In the genomic region with DNA sequence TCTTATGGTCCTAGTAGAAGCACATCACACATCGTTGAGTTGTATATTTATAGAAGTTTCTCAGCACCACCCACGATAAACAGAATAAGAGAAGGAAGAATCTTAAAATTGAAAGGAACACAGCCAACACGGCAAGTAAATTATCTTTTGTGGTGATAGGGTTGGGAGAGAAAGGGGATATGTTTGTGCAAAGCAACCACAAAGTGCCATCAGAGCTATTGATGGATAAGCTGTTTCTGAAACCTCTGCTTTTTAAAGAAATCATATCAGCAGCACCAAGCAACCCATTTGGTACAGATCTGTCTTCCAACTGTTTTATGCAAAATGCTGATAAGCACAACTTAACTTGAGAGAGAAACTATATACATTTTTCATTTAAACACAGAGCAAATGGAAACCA, we compare ENCODE assay signal across 13 cellular contexts.
DNase-seq lines count a peak whose midpoint lies in the region; ATAC-seq, FAIRE-seq and TF ChIP-seq lines count a peak whose summit lies in the region.
"Had no signal": no experiment of that assay in that cellular context is flagged by ENCODE, and none has a peak within 500 bp of the region (broad histone marks: within the 10 kb centered on the region; RNA-seq: fewer than 3 reads in every experiment).

No MANE protein-coding gene starts in this region.

- no peak overlapping the region for H4K8ac ChIP-seq in IMR-90 (ENCODE audit: low read depth in 2 of 2, low read length in 2 of 2)

- H3K36me3 ChIP-seq in IMR-90 (ENCODE audit: control insufficient read depth, insufficient read depth, low read length) (no peaks in the 10 kb centered on the region), astrocyte (ENCODE audit: insufficient read depth, low read length) (no peaks in the 10 kb centered on the region)

- no peak overlapping the region for H2BK20ac ChIP-seq in IMR-90 (ENCODE audit: low read depth, low read length)

- H4K20me1 ChIP-seq in IMR-90 (ENCODE audit: insufficient read depth, low read length) (no peaks in the 10 kb centered on the region), astrocyte (ENCODE audit: insufficient read depth, low read length) (no peaks in the 10 kb centered on the region)

- TF ChIP-seq RAD21 in IMR-90 (IDR thresholded peaks at IDR 0.05; ENCODE audit: low read length), result no peak

- TF ChIP-seq CTCF in IMR-90 (conservative IDR thresholded peaks at IDR 0.05; ENCODE audit: low read depth, low read length) (no peak), astrocyte (IDR thresholded peaks at IDR 0.05; ENCODE audit: insufficient read depth, low read depth, low read length) (no peak), fibroblast of villous mesenchyme (IDR thresholded peaks at IDR 0.05; ENCODE audit: insufficient read depth, low read depth, low read length) (no peak)

- H3K4me1 ChIP-seq in IMR-90 (ENCODE audit: control insufficient read depth, insufficient read depth, low read length), result no peaks in the 10 kb centered on the region
- H3K4me1 ChIP-seq in astrocyte (ENCODE audit: insufficient read depth, low read length), result no peaks in the 10 kb centered on the region

- H3K4ac ChIP-seq in IMR-90 (ENCODE audit: low read depth, low read length), result no peak overlapping the region

- H3K4me1 Mint-ChIP-seq in astrocyte (ENCODE audit: low read depth, unreplicated experiment), result no peaks in the 10 kb centered on the region
- no peaks in the 10 kb centered on the region for H3K4me1 Mint-ChIP-seq in activated CD4-positive, alpha-beta memory T cell treated with anti-CD3 and anti-CD28 coated beads, Interleukin-2, amount 10 ng/mL, durations not matched to agents 7 days and 5 days
- H3K4me1 Mint-ChIP-seq: CD8-positive, alpha-beta memory T cell; H9 had no signal

- H2BK120ac ChIP-seq in IMR-90 (ENCODE audit: low read depth, low read length), result no peak overlapping the region

- H3K79me1 ChIP-seq in IMR-90 (ENCODE audit: low read depth in 1 of 2, low read length in 2 of 2), result no peaks in the 10 kb centered on the region

- intact Hi-C loops in IMR-90 (cut with micrococcal nuclease), result no loop called here

- H3K4me3 Mint-ChIP-seq in astrocyte (ENCODE audit: unreplicated experiment), result no peak overlapping the region
- H3K4me3 Mint-ChIP-seq in activated CD4-positive, alpha-beta memory T cell treated with anti-CD3 and anti-CD28 coated beads, Interleukin-2, amount 10 ng/mL, durations not matched to agents 7 days and 5 days, result no peak overlapping the region
- H3K4me3 Mint-ChIP-seq: CD8-positive, alpha-beta memory T cell; H9 had no signal

- ATAC-seq in IMR-90 (ENCODE audit: low read depth) (no peak), GM21576 (IDR thresholded peaks at IDR 0.05; ENCODE audit: unreplicated experiment) (no peak)

- no peaks in the 10 kb centered on the region for H3K9me1 ChIP-seq in IMR-90 (ENCODE audit: insufficient read depth, low read length)

- no peak overlapping the region for H2BK15ac ChIP-seq in IMR-90 (ENCODE audit: low read depth, low read length)

- no peak for FAIRE-seq in astrocyte (lab: Jason Lieb, UNC)
- FAIRE-seq: A204.1, GM18507 had no signal

- H3K36me3 Mint-ChIP-seq in astrocyte (ENCODE audit: low read depth, unreplicated experiment), result no peaks in the 10 kb centered on the region
- H3K36me3 Mint-ChIP-seq in activated CD4-positive, alpha-beta memory T cell treated with anti-CD3 and anti-CD28 coated beads, Interleukin-2, amount 10 ng/mL, durations not matched to agents 7 days and 5 days (ENCODE audit: low read depth), result no peaks in the 10 kb centered on the region
- H3K36me3 Mint-ChIP-seq: CD8-positive, alpha-beta memory T cell had no signal

- H3K4me3 ChIP-seq in IMR-90 (ENCODE audit: insufficient read depth, low read depth, low read length) (no peak overlapping the region), astrocyte (ENCODE audit: insufficient read depth, low read depth, low read length) (no peak overlapping the region), fibroblast of villous mesenchyme (ENCODE audit: low read depth, low read length) (no peak overlapping the region)

- H3K27ac ChIP-seq in IMR-90 (ENCODE audit: insufficient read depth, low read length) (no peak overlapping the region), astrocyte (ENCODE audit: low read depth, low read length) (no peak overlapping the region)

- WGBS in IMR-90 (ENCODE audit: extremely low coverage in 2 of 2, insufficient read length in 1 of 2), 2 experiments, result no CpG with 5 or more reads among the region's 3 CpGs

- no TSS peak for BruUV-seq in IMR-90 (replicated peaks; lab: Mats Ljungman, UMichigan)

- H3K14ac ChIP-seq in IMR-90 (replicated peaks; ENCODE audit: low read depth, low read length), result no peak overlapping the region

- H2BK5ac ChIP-seq in IMR-90 (ENCODE audit: low read depth, low read length, poor library complexity, severe bottlenecking), result no peak overlapping the region

- no peak overlapping the region for H3K4me2 ChIP-seq in IMR-90 (ENCODE audit: low read depth, low read length)
- H3K4me2 ChIP-seq in astrocyte (ENCODE audit: low read length), result no peak overlapping the region

- H3K27me3 Mint-ChIP-seq in astrocyte (ENCODE audit: low read depth, unreplicated experiment), result peaks cover 6% of the 10 kb centered on the region
- H3K27me3 Mint-ChIP-seq in activated CD4-positive, alpha-beta memory T cell treated with anti-CD3 and anti-CD28 coated beads, Interleukin-2, amount 10 ng/mL, durations not matched to agents 7 days and 5 days, result no peaks in the 10 kb centered on the region
- H3K27me3 Mint-ChIP-seq: CD8-positive, alpha-beta memory T cell had no signal

- H3K9me3 Mint-ChIP-seq in astrocyte (ENCODE audit: unreplicated experiment), result peaks cover 9% of the 10 kb centered on the region
- no peaks in the 10 kb centered on the region for H3K9me3 Mint-ChIP-seq in activated CD4-positive, alpha-beta memory T cell treated with anti-CD3 and anti-CD28 coated beads, Interleukin-2, amount 10 ng/mL, durations not matched to agents 7 days and 5 days
- H3K9me3 Mint-ChIP-seq: H9 had no signal

- H3K79me2 ChIP-seq in astrocyte (ENCODE audit: insufficient read depth, low read length), result no peaks in the 10 kb centered on the region

- DNase-seq in IMR-90 (peak; percentile 30), astrocyte (ENCODE audit: low read depth) (peak; percentile 70), fibroblast of villous mesenchyme (ENCODE audit: low read depth) (peak; percentile 18), globus pallidus (ENCODE audit: low spot score) (no peak), NCI-H1930 (lab: John Stamatoyannopoulos, UW) (no peak)
- no peak for DNase-seq in activated CD4-positive, alpha-beta memory T cell treated with anti-CD3 and anti-CD28 coated beads, Interleukin-2, amount 10 ng/mL, durations not matched to agents 7 days and 5 days
- DNase-seq: CD8-positive, alpha-beta memory T cell; DMS 273 treated with DMSO at 0.1 percent for 48 hours; GOT3; H9 had no signal

- no peak overlapping the region for H4K5ac ChIP-seq in IMR-90 (ENCODE audit: low read depth, low read length)

- H3K56ac ChIP-seq in IMR-90 (ENCODE audit: extremely low read depth, insufficient read depth, low read length), result no peak overlapping the region

- H2AK9ac ChIP-seq in IMR-90 (replicated peaks; ENCODE audit: low read depth, low read length, poor library complexity), result no peak overlapping the region

- no peak overlapping the region for H4K91ac ChIP-seq in IMR-90 (ENCODE audit: insufficient read depth, low read depth, low read length)

- H3K18ac ChIP-seq in IMR-90 (ENCODE audit: low read depth, low read length), result no peak overlapping the region

- no peak overlapping the region for H3K9ac ChIP-seq in IMR-90 (ENCODE audit: low read depth, low read length)
- no peak overlapping the region for H3K9ac ChIP-seq in astrocyte (ENCODE audit: low read length)

- H3K23ac ChIP-seq in IMR-90 (ENCODE audit: low read depth, low read length), result no peak overlapping the region

- POLR2A ChIA-PET in IMR-90 (lab: Charles Lee; ENCODE audit: unreplicated experiment), result interaction anchor here (0.6 kb wide), 1 partner anchor 28 kb away, joined by 9 read pairs; no protein-coding TSS in a partner anchor
- POLR2A ChIA-PET in activated CD4-positive, alpha-beta memory T cell treated with anti-CD3 and anti-CD28 coated beads, Interleukin-2, amount 10 ng/mL, durations not matched to agents 7 days and 5 days (lab: Charles Lee), result no interaction called here

- in situ Hi-C loops in IMR-90 (cut with MboI; ENCODE audit: low sequenced_read_pairs), result no loop called here

- H2AFZ ChIP-seq in IMR-90 (replicated peaks; ENCODE audit: low read length, poor library complexity), result no peak overlapping the region
- no peak overlapping the region for H2AFZ ChIP-seq in astrocyte (ENCODE audit: low read depth, low read length)

- no peak overlapping the region for H2AK5ac ChIP-seq in IMR-90 (ENCODE audit: low read depth, low read length)

- H3K27me3 ChIP-seq in IMR-90 (ENCODE audit: control insufficient read depth, insufficient read depth, low read length) (no peaks in the 10 kb centered on the region), astrocyte (ENCODE audit: insufficient read depth, low read length) (no peaks in the 10 kb centered on the region)

- H3K27ac Mint-ChIP-seq in astrocyte (ENCODE audit: unreplicated experiment), result no peak overlapping the region
- H3K27ac Mint-ChIP-seq in activated CD4-positive, alpha-beta memory T cell treated with anti-CD3 and anti-CD28 coated beads, Interleukin-2, amount 10 ng/mL, durations not matched to agents 7 days and 5 days, result no peak overlapping the region
- H3K27ac Mint-ChIP-seq: CD8-positive, alpha-beta memory T cell; H9 had no signal

- CTCF ChIA-PET in IMR-90 (lab: Yijun Ruan, JAX), result no interaction called here
- CTCF ChIA-PET in activated CD4-positive, alpha-beta memory T cell treated with anti-CD3 and anti-CD28 coated beads, Interleukin-2, amount 10 ng/mL, durations not matched to agents 7 days and 5 days (lab: Charles Lee), result no interaction called here

- dilution Hi-C loops in IMR-90 (cut with HindIII; ENCODE audit: low sequenced_read_pairs, unreplicated experiment), result no loop called here

- no peak for TF ChIP-seq POLR2A in IMR-90 (IDR thresholded peaks at IDR 0.05; ENCODE audit: low read depth, low read length)

- H3K9me3 ChIP-seq in IMR-90 (ENCODE audit: control insufficient read depth, insufficient read depth, low read length) (no peaks in the 10 kb centered on the region), astrocyte (ENCODE audit: insufficient read depth, low read depth, low read length) (no peaks in the 10 kb centered on the region)

TF ChIP-seq in IMR-90, 13 proteins besides CTCF, POLR2A, EP300 and RAD21 (continues in another document):
- no peak for TF ChIP-seq CHD1 (IDR thresholded peaks at IDR 0.05; ENCODE audit: low read depth, low read length)
- no peak for TF ChIP-seq BHLHE40 (IDR thresholded peaks at IDR 0.05; ENCODE audit: low read depth, low read length)
- no peak for TF ChIP-seq ELK1 (IDR thresholded peaks at IDR 0.05; ENCODE audit: borderline replicate concordance, low read depth, low read length)

Comparison
In these comparisons a context has a peak if more than half of its experiments do, and no peak if none do; other contexts are left out.
1. DNase-seq: peak in IMR-90 (single experiment), astrocyte (single experiment) and fibroblast of villous mesenchyme (single experiment); none in globus pallidus (single experiment), NCI-H1930 (0 of 2) and activated CD4-positive, alpha-beta memory T cell treated with anti-CD3 and anti-CD28 coated beads, Interleukin-2, amount 10 ng/mL, durations not matched to agents 7 days and 5 days (single experiment).